9 cellular contexts compared by ENCODE assay signal in genomic region chr1:228374711-228375577, GRCh38. TPM values are rescaled to one million over a fixed set of nuclear protein-coding genes. Genes with fewer than 3 reads are reported as not detected.
DNase-seq lines count a peak whose midpoint lies in the region; ATAC-seq and TF ChIP-seq lines count a peak whose summit lies in the region.
"Had no signal": no experiment of that assay in that cellular context is flagged by ENCODE, and none has a peak within 500 bp of the region (broad histone marks: within the 10 kb centered on the region; RNA-seq: fewer than 3 reads in every experiment).

No MANE protein-coding gene starts in this region.

- H3K27ac Mint-ChIP-seq in osteocyte (ENCODE audit: unreplicated experiment): no peak overlapping the region

- no peaks in the 10 kb centered on the region for H3K9me2 ChIP-seq in MM.1S (replicated peaks; ENCODE audit: insufficient read depth, low read length)

- H3K4me2 ChIP-seq in MM.1S (ENCODE audit: low read depth, low read length): no peak overlapping the region

- H4K20me1 ChIP-seq in MM.1S (ENCODE audit: insufficient read depth, low read length): no peaks in the 10 kb centered on the region

- no peak overlapping the region for H3K27ac ChIP-seq in MM.1S (ENCODE audit: low read length)

- TF ChIP-seq CTCF in MM.1S (IDR thresholded peaks at IDR 0.05; ENCODE audit: low read length): no peak
- TF ChIP-seq CTCF in osteocyte (IDR thresholded peaks at IDR 0.05): no peak

- H3K9me3 ChIP-seq in MM.1S (replicated peaks; ENCODE audit: insufficient read depth, low read length): no peaks in the 10 kb centered on the region

- no peaks in the 10 kb centered on the region for H3K4me1 ChIP-seq in MM.1S (ENCODE audit: low read length)

- H3K9ac ChIP-seq in MM.1S (ENCODE audit: low read length): no peak overlapping the region

- no peak for ATAC-seq in GM21825 (IDR thresholded peaks at IDR 0.05; ENCODE audit: unreplicated experiment)

- no peaks in the 10 kb centered on the region for H3K9me3 Mint-ChIP-seq in osteocyte (ENCODE audit: unreplicated experiment)

- peaks cover 4% of the 10 kb centered on the region; the same call in 1 of the 2 replicates for H3K27me3 ChIP-seq in MM.1S (replicated peaks; ENCODE audit: insufficient read depth, low read length)

- no peak overlapping the region for H3K4me3 Mint-ChIP-seq in osteocyte (ENCODE audit: unreplicated experiment)

- H3K27me3 Mint-ChIP-seq in osteocyte (ENCODE audit: unreplicated experiment): no peaks in the 10 kb centered on the region

- DNase-seq in Ammon's horn (ENCODE audit: low spot score) (peak; percentile 82), amygdala (lab: John Stamatoyannopoulos, UW) (peak in 52 of 56 donors; percentile 11 to 91 (median 65)), head of caudate nucleus (peak in 41 of 42 donors; percentile 38 to 90 (median 73)), posterior cingulate gyrus (peak; percentile 54 to 94 (median 68)), MM.1S (no peak), NCI-H510A treated with DMSO at 0.1 percent for 48 hours (lab: John Stamatoyannopoulos, UW) (no peak), osteocyte (ENCODE audit: extremely low spot score, unreplicated experiment) (no peak)
- DNase-seq: effector memory CD4-positive, alpha-beta T cell had no signal

- intact Hi-C loops in head of caudate nucleus (cut with DNase I) (no loop called here), posterior cingulate gyrus (cut with DNase I) (loop anchor here (10.0 kb wide), 1 partner anchor 210 kb away; the partner anchor contains the start of gene IBA57)

- peaks cover 9% of the 10 kb centered on the region for H3K4me1 Mint-ChIP-seq in osteocyte (ENCODE audit: unreplicated experiment)

- no peaks in the 10 kb centered on the region for H3K36me3 ChIP-seq in MM.1S (replicated peaks; ENCODE audit: insufficient read depth, low read length)

- H3K4me3 ChIP-seq in MM.1S (ENCODE audit: low read length): no peak overlapping the region

- no peaks in the 10 kb centered on the region for H3K79me2 ChIP-seq in MM.1S (ENCODE audit: low read length)

- no peaks in the 10 kb centered on the region for H3F3A ChIP-seq in MM.1S (ENCODE audit: insufficient read depth, low read length)

- H2AFZ ChIP-seq in MM.1S (ENCODE audit: low read length): no peak overlapping the region

- no peaks in the 10 kb centered on the region for H3K36me3 Mint-ChIP-seq in osteocyte (ENCODE audit: unreplicated experiment)

RNA-seq across cellular contexts. Expression of gene TRIM11, which starts 31.7 kb away (rescaled TPM):
- 22.0 and 25.2 TPM in 2 replicates for total RNA-seq in osteocyte

RNA-seq across cellular contexts. Expression of gene TRIM17, which starts 41.7 kb away (rescaled TPM):
- 1.3 and 1.8 TPM in 2 replicates for total RNA-seq in osteocyte

Comparison
In these comparisons a context has a peak if more than half of its experiments do, and no peak if none do; other contexts are left out.
1. DNase-seq: peak in Ammon's horn (single experiment), amygdala (52 of 56), head of caudate nucleus (41 of 42) and posterior cingulate gyrus (10 of 10); none in MM.1S (single experiment), NCI-H510A treated with DMSO at 0.1 percent for 48 hours (single experiment) and osteocyte (single experiment).